In the genomic region with DNA sequence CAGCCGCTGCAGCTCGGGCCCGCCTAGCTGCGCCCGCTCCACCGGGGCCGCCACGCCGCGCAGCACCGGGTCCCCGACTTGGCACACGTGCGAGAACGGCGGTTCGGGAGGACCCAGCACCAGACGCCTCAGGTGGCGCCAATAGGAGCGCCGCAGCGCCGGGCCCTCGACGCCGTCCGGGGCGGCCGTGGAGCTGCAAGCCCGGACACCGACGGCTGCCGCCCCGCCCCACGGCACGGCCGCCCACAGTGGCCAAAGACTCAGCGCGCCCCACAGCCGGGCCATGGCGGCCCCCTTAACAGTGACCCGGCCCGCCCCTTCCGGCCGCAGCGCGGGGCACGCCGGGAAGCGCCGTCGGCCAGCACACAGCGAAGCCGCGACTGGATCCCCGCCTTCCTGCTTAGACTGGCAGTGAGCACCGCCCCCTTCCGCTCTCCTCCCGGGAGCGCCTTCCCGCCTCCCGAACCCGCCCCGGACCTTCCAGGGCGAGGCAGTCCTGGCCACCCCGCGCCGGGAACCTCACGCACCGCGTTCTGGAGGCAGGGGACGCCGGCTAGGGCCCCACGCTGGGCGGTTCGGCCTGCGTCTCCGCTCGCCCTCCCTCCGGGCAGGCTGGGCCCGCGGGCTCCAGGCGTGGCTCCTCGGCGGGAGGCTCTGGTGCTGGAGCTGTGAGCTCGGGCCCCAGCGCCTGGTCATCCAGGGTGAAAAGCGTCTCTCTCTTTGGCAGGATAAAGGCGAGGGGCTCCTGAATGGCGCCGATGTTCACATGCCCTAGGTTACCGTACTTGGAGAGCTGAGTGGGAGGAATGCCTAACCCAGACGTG, we compare ENCODE assay signal across 8 cellular contexts. TPM values are rescaled to one million over a fixed set of nuclear protein-coding genes. Genes with fewer than 3 reads are reported as not detected.
DNase-seq lines count a peak whose midpoint lies in the region; ATAC-seq and TF ChIP-seq lines count a peak whose summit lies in the region.

A gene with protein sequence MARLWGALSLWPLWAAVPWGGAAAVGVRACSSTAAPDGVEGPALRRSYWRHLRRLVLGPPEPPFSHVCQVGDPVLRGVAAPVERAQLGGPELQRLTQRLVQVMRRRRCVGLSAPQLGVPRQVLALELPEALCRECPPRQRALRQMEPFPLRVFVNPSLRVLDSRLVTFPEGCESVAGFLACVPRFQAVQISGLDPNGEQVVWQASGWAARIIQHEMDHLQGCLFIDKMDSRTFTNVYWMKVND (minus strand): TSS at position 303 of the 824 bp plus-strand sequence. CDS start 18 bp downstream, at position 285.

- DNase-seq in GM13977 (ENCODE audit: low spot score) (peak; percentile 97), NCI-H1436 treated with DMSO at 0.1 percent for 48 hours (lab: John Stamatoyannopoulos, UW) (peak; percentile 47), T-helper 1 cell (peak; percentile 75 to 84 (median 77)), adrenal gland (peak; percentile 93 to 96 (median 94)), heart left ventricle (peak; percentile 96), pons (ENCODE audit: low spot score) (peak; percentile 91), type B pancreatic cell (ENCODE audit: extremely low spot score, unreplicated experiment) (peak; percentile 93)

- no peaks in the 10 kb centered on the region for H3K27me3 Mint-ChIP-seq in type B pancreatic cell

- peaks cover 9% of the 10 kb centered on the region for H3K36me3 Mint-ChIP-seq in type B pancreatic cell

- no peaks in the 10 kb centered on the region for H3K9me3 Mint-ChIP-seq in type B pancreatic cell

- WGBS in adrenal gland, 4 donors = 0 to 5% (median 1%) methylated on average over 13 to 93 of the region's 93 CpGs
- 0 to 1% (median 0%) methylated on average over 6 to 93 of the region's 93 CpGs for WGBS in heart left ventricle, 4 donors

- H3K36me3 ChIP-seq in adrenal gland (replicated peaks in 1 of 2) = peaks cover 0 to 66% of the 10 kb centered on the region in 2 donors
- peaks cover 0 to 72% (median 63%) of the 10 kb centered on the region in 9 donors for H3K36me3 ChIP-seq in heart left ventricle

- H3K9me3 ChIP-seq in adrenal gland (replicated peaks in 1 of 3) = no peaks in the 10 kb centered on the region
- no peaks in the 10 kb centered on the region for H3K9me3 ChIP-seq in heart left ventricle

- intact Hi-C loops in adrenal gland (cut with DNase I) = no loop called here
- intact Hi-C loops in heart left ventricle (cut with DNase I) = loop anchor here in 1 of 10 donors (1.0 kb wide), 1 partner anchor 9 kb away; a partner anchor contains a TSS

- peaks cover 20% of the 10 kb centered on the region for H3K4me1 Mint-ChIP-seq in type B pancreatic cell (ENCODE audit: unreplicated experiment)

- no peak for TF ChIP-seq CTCF in GM13977 (IDR thresholded peaks at IDR 0.05; ENCODE audit: extremely low read depth, insufficient read depth, missing control alignments)
- peak in 1 of 6 experiments; percentile 3 for TF ChIP-seq CTCF in adrenal gland (IDR thresholded peaks at IDR 0.05)
- peak in 2 of 12 donors; percentile 14 to 22 for TF ChIP-seq CTCF in heart left ventricle (IDR thresholded peaks at IDR 0.05)
- TF ChIP-seq CTCF in type B pancreatic cell (conservative IDR thresholded peaks at IDR 0.05) = no peak

- peak; percentile 91 for ATAC-seq in HG02852 (IDR thresholded peaks at IDR 0.05; ENCODE audit: unreplicated experiment)
- peak; percentile 96 to 99 (median 97) for ATAC-seq in heart left ventricle

- in situ Hi-C loops in GM13977 (cut with MboI; ENCODE audit: low pct_unique_long_range_greater_than_20kb, low sequenced_read_pairs, unreplicated experiment) = no loop called here

- H3K27ac Mint-ChIP-seq in type B pancreatic cell = peak within 1 kb of the TSS; percentile 64

- H3K27ac ChIP-seq in adrenal gland = peak within 1 kb of the TSS; percentile 74 to 88 (median 86)
- peak within 1 kb of the TSS; percentile 61 to 98 (median 90) for H3K27ac ChIP-seq in heart left ventricle

- H3K4me3 ChIP-seq in adrenal gland (peak within 1 kb of the TSS; percentile 5 to 86 (median 54)), heart left ventricle (peak within 1 kb of the TSS; percentile 61 to 98 (median 91))

- H3K4me3 Mint-ChIP-seq in type B pancreatic cell = peak within 1 kb of the TSS; percentile 87

- TF ChIP-seq POLR2A in adrenal gland (IDR thresholded peaks at IDR 0.05) (peak; percentile 41 to 76), heart left ventricle (IDR thresholded peaks at IDR 0.05) (peak in 1 of 2 donors; percentile 79)

- H3K4me1 ChIP-seq in adrenal gland (replicated peaks in 1 of 2) (peaks cover 16 to 47% of the 10 kb centered on the region in 2 donors), heart left ventricle (peaks cover 3 to 52% (median 36%) of the 10 kb centered on the region in 12 donors)

- H3K27me3 ChIP-seq in adrenal gland (no peaks in the 10 kb centered on the region), heart left ventricle (no peaks in the 10 kb centered on the region)

RNA-seq across cellular contexts. Expression of the gene that starts here (rescaled TPM):
- total RNA-seq in adrenal gland (10 to 100 TPM in 7 of 8 donors, 1 to 10 TPM in 1; 9.7 to 61.9 (median 23.3) TPM), heart left ventricle (10 to 100 TPM in 2 of 9 donors, 1 to 10 TPM in 7; 2.7 to 13.8 (median 6.0) TPM), type B pancreatic cell (ENCODE audit: low replicate concordance) (14.6 and 19.0 TPM in 2 replicates)
- polyA plus RNA-seq in adrenal gland (1 to 10 TPM; 1.2 to 4.2 (median 2.0) TPM), heart left ventricle (1 to 10 TPM; 1.4 to 9.7 TPM)

Comparison
In these comparisons a context has a peak if more than half of its experiments do, and no peak if none do; other contexts are left out.
1. Peak in every context shown above with its lines: DNase-seq, ATAC-seq, H3K4me3 ChIP-seq and H3K27ac ChIP-seq.
2. DNase-seq: peak in every context shown above with its lines; median percentile 97 in GM13977; 96 in heart left ventricle; 94 in adrenal gland; 93 in type B pancreatic cell; 91 in pons; 77 in T-helper 1 cell; 47 in NCI-H1436 treated with DMSO at 0.1 percent for 48 hours.